1 cellular context compared by ENCODE assay signal in genomic region chr3:4819761-4820160, GRCh38.
TF ChIP-seq lines count a peak whose summit lies in the region.

No MANE protein-coding gene starts in this region.

TF ChIP-seq in GM23338, 12 proteins besides CTCF, POLR2A, EP300 and RAD21:
- TF ChIP-seq ZNF462 (CRISPR knock-in tag; IDR thresholded peaks at IDR 0.05), result no peak
- TF ChIP-seq EZH2 (IDR thresholded peaks at IDR 0.05; ENCODE audit: low read depth, unreplicated experiment), result no peak
- no peak for TF ChIP-seq ZNF331 (CRISPR knock-in tag; IDR thresholded peaks at IDR 0.05; ENCODE audit: low read depth)
- no peak for TF ChIP-seq REST (IDR thresholded peaks at IDR 0.05; ENCODE audit: unreplicated experiment)
- no peak for TF ChIP-seq ZNF114 (CRISPR knock-in tag; IDR thresholded peaks at IDR 0.05)
- TF ChIP-seq CREB1 (CRISPR knock-in tag; IDR thresholded peaks at IDR 0.05; ENCODE audit: low read depth), result no peak
- no peak for TF ChIP-seq JUNB (IDR thresholded peaks at IDR 0.05; ENCODE audit: unreplicated experiment)
- no peak for TF ChIP-seq EZH2phosphoT487 (IDR thresholded peaks at IDR 0.05; ENCODE audit: unreplicated experiment)
TF ChIP-seq in GM23338: peak in this region for 0.
